8 cellular contexts compared by ENCODE assay signal in genomic region chr18:75727479-75727878, GRCh38.
A peak's percentile ranks its signal among the peaks of the same experiment; 100 is the strongest.
DNase-seq lines count a peak whose midpoint lies in the region; ATAC-seq, FAIRE-seq and TF ChIP-seq lines count a peak whose summit lies in the region.

No MANE protein-coding gene starts in this region.

- TF ChIP-seq CTCF in right atrium auricular region (IDR thresholded peaks at IDR 0.05) = peak in 1 of 2 donors; percentile 60
- TF ChIP-seq CTCF in kidney (IDR thresholded peaks at IDR 0.05; ENCODE audit: borderline replicate concordance, extremely low read depth, insufficient read depth) = peak; percentile 31
- peak; percentile 40 to 47 (median 43) for TF ChIP-seq CTCF in testis (IDR thresholded peaks at IDR 0.05)

- intact Hi-C loops in Right ventricle myocardium inferior (cut with DNase I) (loop anchor here (10.0 kb wide), 1 partner anchor 1073 kb away; no protein-coding TSS in a partner anchor), kidney (cut with DNase I) (no loop called here), testis (cut with DNase I; ENCODE audit: low total_unique reads) (no loop called here)
- intact Hi-C loops in activated T-helper 1 cell treated with anti-CD3 and anti-CD28 coated beads, Interleukin-12 subunit alpha, Interleukin-12 subunit beta, Interleukin-2, Interleukin-4 antibody, amounts not matched to agents 30 ng/mL and 10 ng/mL and 1 ng/mL, durations not matched to agents 14 hours and 24 hours and 36 hours (cut with micrococcal nuclease) = loop anchor here (10.0 kb wide), 1 partner anchor 63 kb away; no protein-coding TSS in a partner anchor

- H3K27ac Mint-ChIP-seq in activated naive CD8-positive, alpha-beta T cell treated with anti-CD3 and anti-CD28 coated beads, Interleukin-2, amount 50 U/mL, for 24 hours = no peak overlapping the region
- no peak overlapping the region for H3K27ac Mint-ChIP-seq in activated T-helper 1 cell treated with anti-CD3 and anti-CD28 coated beads, Interleukin-12 subunit alpha, Interleukin-12 subunit beta, Interleukin-2, Interleukin-4 antibody, amounts not matched to agents 30 ng/mL and 10 ng/mL and 1 ng/mL, durations not matched to agents 14 hours and 24 hours and 36 hours

- H3K9me3 ChIP-seq in right atrium auricular region = no peaks in the 10 kb centered on the region
- no peaks in the 10 kb centered on the region for H3K9me3 ChIP-seq in kidney (ENCODE audit: control insufficient read depth in 1 of 2, low read length in 2 of 2)
- no peaks in the 10 kb centered on the region for H3K9me3 ChIP-seq in testis

- no peak overlapping the region for H3K4me3 Mint-ChIP-seq in activated naive CD8-positive, alpha-beta T cell treated with anti-CD3 and anti-CD28 coated beads, Interleukin-2, amount 50 U/mL, for 24 hours
- H3K4me3 Mint-ChIP-seq in activated T-helper 1 cell treated with anti-CD3 and anti-CD28 coated beads, Interleukin-12 subunit alpha, Interleukin-12 subunit beta, Interleukin-2, Interleukin-4 antibody, amounts not matched to agents 30 ng/mL and 10 ng/mL and 1 ng/mL, durations not matched to agents 14 hours and 24 hours and 36 hours = no peak overlapping the region

- no peaks in the 10 kb centered on the region for H3K9me3 Mint-ChIP-seq in activated naive CD8-positive, alpha-beta T cell treated with anti-CD3 and anti-CD28 coated beads, Interleukin-2, amount 50 U/mL, for 24 hours
- no peaks in the 10 kb centered on the region for H3K9me3 Mint-ChIP-seq in activated T-helper 1 cell treated with anti-CD3 and anti-CD28 coated beads, Interleukin-12 subunit alpha, Interleukin-12 subunit beta, Interleukin-2, Interleukin-4 antibody, amounts not matched to agents 30 ng/mL and 10 ng/mL and 1 ng/mL, durations not matched to agents 14 hours and 24 hours and 36 hours

- no peaks in the 10 kb centered on the region for H3K27me3 ChIP-seq in right atrium auricular region
- no peaks in the 10 kb centered on the region for H3K27me3 ChIP-seq in testis

- H3K4me1 ChIP-seq in right atrium auricular region (no peaks in the 10 kb centered on the region), kidney (ENCODE audit: control insufficient read depth in 1 of 2, insufficient read depth in 1 of 2, low read depth in 1 of 2, low read length in 2 of 2) (no peaks in the 10 kb centered on the region), testis (no peaks in the 10 kb centered on the region)

- no peaks in the 10 kb centered on the region for H3K4me1 Mint-ChIP-seq in activated naive CD8-positive, alpha-beta T cell treated with anti-CD3 and anti-CD28 coated beads, Interleukin-2, amount 50 U/mL, for 24 hours
- no peaks in the 10 kb centered on the region for H3K4me1 Mint-ChIP-seq in activated T-helper 1 cell treated with anti-CD3 and anti-CD28 coated beads, Interleukin-12 subunit alpha, Interleukin-12 subunit beta, Interleukin-2, Interleukin-4 antibody, amounts not matched to agents 30 ng/mL and 10 ng/mL and 1 ng/mL, durations not matched to agents 14 hours and 24 hours and 36 hours (ENCODE audit: low read depth)

- no peak overlapping the region for H3K9ac ChIP-seq in kidney (ENCODE audit: low read length in 2 of 2)

- no peak for TF ChIP-seq POLR2A in testis (IDR thresholded peaks at IDR 0.05)

- H3K36me3 ChIP-seq in right atrium auricular region (no peaks in the 10 kb centered on the region), kidney (ENCODE audit: control insufficient read depth in 1 of 2, insufficient read depth in 2 of 2, low read length in 2 of 2) (no peaks in the 10 kb centered on the region), testis (ENCODE audit: low read depth, missing control alignments) (no peaks in the 10 kb centered on the region)

- WGBS in testis, 2 donors = 63 to 67% methylated on average over 7 of the region's 7 CpGs

- no peaks in the 10 kb centered on the region for H3K36me3 Mint-ChIP-seq in activated naive CD8-positive, alpha-beta T cell treated with anti-CD3 and anti-CD28 coated beads, Interleukin-2, amount 50 U/mL, for 24 hours (ENCODE audit: low read depth)
- no peaks in the 10 kb centered on the region for H3K36me3 Mint-ChIP-seq in activated T-helper 1 cell treated with anti-CD3 and anti-CD28 coated beads, Interleukin-12 subunit alpha, Interleukin-12 subunit beta, Interleukin-2, Interleukin-4 antibody, amounts not matched to agents 30 ng/mL and 10 ng/mL and 1 ng/mL, durations not matched to agents 14 hours and 24 hours and 36 hours (ENCODE audit: low read depth)

- H3K27ac ChIP-seq in right atrium auricular region (no peak overlapping the region), kidney (ENCODE audit: low read depth in 2 of 2, low read length in 2 of 2) (no peak overlapping the region), testis (no peak overlapping the region)

- H3K4me3 ChIP-seq in right atrium auricular region (no peak overlapping the region), kidney (ENCODE audit: low read length in 2 of 2) (no peak overlapping the region), testis (no peak overlapping the region)

- DNase-seq in Right ventricle myocardium inferior (ENCODE audit: missing footprints) = peak; percentile 84
- DNase-seq in right atrium auricular region (ENCODE audit: low spot score) = no peak
- DNase-seq in NCI-H1105 treated with DMSO at 0.1 percent for 48 hours (lab: John Stamatoyannopoulos, UW) = peak; percentile 19
- peak; percentile 41 for DNase-seq in activated naive CD8-positive, alpha-beta T cell treated with anti-CD3 and anti-CD28 coated beads, Interleukin-2, amount 50 U/mL, for 24 hours
- no peak for DNase-seq in kidney
- DNase-seq in testis = peak; percentile 86
- DNase-seq in activated T-helper 1 cell treated with anti-CD3 and anti-CD28 coated beads, Interleukin-12 subunit alpha, Interleukin-12 subunit beta, Interleukin-2, Interleukin-4 antibody, amounts not matched to agents 30 ng/mL and 10 ng/mL and 1 ng/mL, durations not matched to agents 14 hours and 24 hours and 36 hours (ENCODE audit: low spot score) = no peak

- ATAC-seq in Right ventricle myocardium inferior (no peak), GM19324 (IDR thresholded peaks at IDR 0.05; ENCODE audit: low FRiP score, unreplicated experiment) (no peak)
- ATAC-seq in activated naive CD8-positive, alpha-beta T cell treated with anti-CD3 and anti-CD28 coated beads, Interleukin-2, amount 50 U/mL, for 24 hours = peak; percentile 15

- peaks cover 11% of the 10 kb centered on the region for H3K27me3 Mint-ChIP-seq in activated naive CD8-positive, alpha-beta T cell treated with anti-CD3 and anti-CD28 coated beads, Interleukin-2, amount 50 U/mL, for 24 hours
- no peaks in the 10 kb centered on the region for H3K27me3 Mint-ChIP-seq in activated T-helper 1 cell treated with anti-CD3 and anti-CD28 coated beads, Interleukin-12 subunit alpha, Interleukin-12 subunit beta, Interleukin-2, Interleukin-4 antibody, amounts not matched to agents 30 ng/mL and 10 ng/mL and 1 ng/mL, durations not matched to agents 14 hours and 24 hours and 36 hours (ENCODE audit: insufficient read depth)

- no peak for FAIRE-seq in kidney (lab: Jason Lieb, UNC)

Comparison
In these comparisons a context has a peak if more than half of its experiments do, and no peak if none do; other contexts are left out.
1. DNase-seq: peak in Right ventricle myocardium inferior (single experiment), NCI-H1105 treated with DMSO at 0.1 percent for 48 hours (single experiment), activated naive CD8-positive, alpha-beta T cell treated with anti-CD3 and anti-CD28 coated beads, Interleukin-2, amount 50 U/mL, for 24 hours (single experiment) and testis (single experiment); none in right atrium auricular region (single experiment), kidney (single experiment) and activated T-helper 1 cell treated with anti-CD3 and anti-CD28 coated beads, Interleukin-12 subunit alpha, Interleukin-12 subunit beta, Interleukin-2, Interleukin-4 antibody, amounts not matched to agents 30 ng/mL and 10 ng/mL and 1 ng/mL, durations not matched to agents 14 hours and 24 hours and 36 hours (single experiment).
2. intact Hi-C loops: an anchor here in Right ventricle myocardium inferior (10.0 kb wide) and activated T-helper 1 cell treated with anti-CD3 and anti-CD28 coated beads, Interleukin-12 subunit alpha, Interleukin-12 subunit beta, Interleukin-2, Interleukin-4 antibody, amounts not matched to agents 30 ng/mL and 10 ng/mL and 1 ng/mL, durations not matched to agents 14 hours and 24 hours and 36 hours (10.0 kb wide); none called in kidney and testis.